26 cellular contexts compared by ENCODE assay signal in the genomic region with DNA sequence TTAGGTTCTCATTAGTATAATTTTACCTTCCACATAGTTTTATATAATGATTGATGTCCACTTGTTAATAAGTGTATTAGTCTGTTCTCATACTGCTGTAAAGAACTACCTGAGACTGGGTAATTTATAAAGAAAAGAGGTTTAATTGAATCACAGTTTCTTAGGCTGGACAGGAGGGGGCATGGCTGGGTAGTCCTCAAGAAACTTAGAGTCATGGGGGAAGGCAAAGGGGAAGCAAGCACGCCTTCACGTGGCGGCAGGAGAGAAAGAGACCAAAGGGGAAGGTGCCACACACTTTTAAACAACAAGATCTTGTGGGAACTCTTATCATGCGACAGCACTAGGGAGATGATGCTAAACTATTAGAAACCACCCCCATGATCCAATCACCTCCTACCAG. TPM values are rescaled to one million over a fixed set of nuclear protein-coding genes. Genes with fewer than 3 reads are reported as not detected.
DNase-seq lines count a peak whose midpoint lies in the region; ATAC-seq and TF ChIP-seq lines count a peak whose summit lies in the region.
"Had no signal": no experiment of that assay in that cellular context is flagged by ENCODE, and none has a peak within 500 bp of the region (broad histone marks: within the 10 kb centered on the region; RNA-seq: fewer than 3 reads in every experiment).

No MANE protein-coding gene starts in this region.

- H3K18ac ChIP-seq in H9 (ENCODE audit: insufficient read length, low read depth, low read length): no peak overlapping the region

- no peak overlapping the region for H4K8ac ChIP-seq in H9 (replicated peaks; ENCODE audit: insufficient read length, low read depth, low read length)

- no peak overlapping the region for H2BK5ac ChIP-seq in H9 (ENCODE audit: insufficient read length, low read length)

- no peak overlapping the region for H2BK15ac ChIP-seq in H9 (ENCODE audit: low read depth, low read length)

- no peak overlapping the region for H2AK5ac ChIP-seq in H9 (ENCODE audit: insufficient read length, low read length)

- no peak overlapping the region for H3K23ac ChIP-seq in H9 (ENCODE audit: insufficient read length, low read depth, low read length)

- no peaks in the 10 kb centered on the region for H4K20me1 ChIP-seq in H9 (ENCODE audit: control insufficient read depth, insufficient read depth, insufficient read length)
- H4K20me1 ChIP-seq: BLaER1 had no signal

- H3K4me3 Mint-ChIP-seq in H9: no peak overlapping the region
- H3K4me3 Mint-ChIP-seq in WTC11: no peak overlapping the region
- H3K4me3 Mint-ChIP-seq: CD4-positive, CD25-positive, alpha-beta regulatory T cell; HFFc6 had no signal

- H3K4me3 ChIP-seq in lower leg skin (ENCODE audit: low read depth, poor library complexity, severe bottlenecking): no peak overlapping the region
- H3K4me3 ChIP-seq: BLaER1, GM12878, HAP-1 had no signal

- CTCF ChIA-PET in WTC11 (lab: Charles Lee): no interaction called here

- H4K91ac ChIP-seq in H9 (ENCODE audit: insufficient read length, low read depth, low read length): no peak overlapping the region

- H2AFZ ChIP-seq in H9 (ENCODE audit: low read length): no peak overlapping the region

- POLR2A ChIA-PET in WTC11 (lab: Charles Lee): no interaction called here

- no peak overlapping the region for H3K27ac ChIP-seq in H9 (ENCODE audit: insufficient read length, low read depth, low read length)
- H3K27ac ChIP-seq: BLaER1, RWPE1 had no signal

- DNase-seq in H9: peak; percentile 67
- peak; percentile 41 for DNase-seq in WTC11 (ENCODE audit: low spot score)
- DNase-seq in iPS DF 19.7 (ENCODE audit: low read depth, low spot score): peak; percentile 17
- DNase-seq in posterior vena cava (ENCODE audit: low spot score): no peak
- no peak for DNase-seq in cortex of kidney (lab: John Stamatoyannopoulos, UW)
- DNase-seq in lower leg skin (ENCODE audit: low spot score in 2 of 2): no peak
- DNase-seq: CD4-positive, CD25-positive, alpha-beta regulatory T cell; COR-L47; DMS53; GDM1; HFFc6; NCI-H1048; NCI-H1417; NCI-H1694; NCI-H2029 treated with DMSO at 0.1 percent for 48 hours; NCI-H446 treated with DMSO at 0.1 percent for 48 hours; NCI-H526; NCI-H82; NK-92 treated with Interleukin-12 subunit alpha and Interleukin-12 subunit beta, amount 100 ng/mL, for 24 hours; SHP77 had no signal

- no peaks in the 10 kb centered on the region for H3K23me2 ChIP-seq in H9 (ENCODE audit: insufficient read length, low read depth, low read length, poor library complexity, severe bottlenecking)

- TF ChIP-seq CTCF in H9 (conservative IDR thresholded peaks at IDR 0.05): peak; percentile 56; the same call in 2 of the 3 replicates
- no peak for TF ChIP-seq CTCF in WTC11 (IDR thresholded peaks at IDR 0.05)
- TF ChIP-seq CTCF in lower leg skin (IDR thresholded peaks at IDR 0.05): no peak

- H3K9me3 Mint-ChIP-seq in H9: no peaks in the 10 kb centered on the region
- peaks cover 10% of the 10 kb centered on the region; the same call in 1 of the 2 replicates for H3K9me3 Mint-ChIP-seq in WTC11
- H3K9me3 Mint-ChIP-seq: CD4-positive, CD25-positive, alpha-beta regulatory T cell; HFFc6 had no signal

- no peak for TF ChIP-seq POLR2A in lower leg skin (IDR thresholded peaks at IDR 0.05)

- H3K4me2 ChIP-seq in H9 (ENCODE audit: insufficient read depth, insufficient read length, low read length): no peak overlapping the region
- H3K4me2 ChIP-seq: BLaER1 had no signal

- no peaks in the 10 kb centered on the region for H3K9me3 ChIP-seq in H9 (ENCODE audit: control insufficient read depth, low read depth, low read length)
- H3K9me3 ChIP-seq: BLaER1, HAP-1 had no signal

- H3K56ac ChIP-seq in H9 (ENCODE audit: insufficient read length, low read depth, low read length): no peak overlapping the region

- H3T11ph ChIP-seq in H9 (ENCODE audit: low read length): no peak overlapping the region

- peak overlapping the region in 2 of 3 experiments; percentile 11 to 38; a peak in 2 of 7 replicates for H3K27ac Mint-ChIP-seq in H9
- peak overlapping the region; percentile 73; the same call in 1 of the 2 replicates for H3K27ac Mint-ChIP-seq in WTC11
- H3K27ac Mint-ChIP-seq: HFFc6 had no signal

- no peak overlapping the region for H2BK120ac ChIP-seq in H9 (ENCODE audit: low read depth, low read length, poor library complexity, severe bottlenecking)

- H3K79me1 ChIP-seq in H9 (ENCODE audit: insufficient read depth, low read depth, low read length, poor library complexity, severe bottlenecking): no peaks in the 10 kb centered on the region

- intact Hi-C loops in posterior vena cava (cut with DNase I): no loop called here
- intact Hi-C loops in lower leg skin (cut with DNase I; ENCODE audit: low total_unique reads): no loop called here

- H2BK20ac ChIP-seq in H9 (ENCODE audit: low read depth, low read length, poor library complexity, severe bottlenecking): no peak overlapping the region

- H3K4me1 Mint-ChIP-seq in H9 (peaks cover 4 to 11% of the 10 kb centered on the region in 2 experiments), WTC11 (peaks cover 16% of the 10 kb centered on the region)

- WGBS in H9 (ENCODE audit: extremely low coverage, insufficient read length, low lambda C conversion rate): no CpG with 5 or more reads among the region's 4 CpGs
- 82% methylated on average over 4 of the region's 4 CpGs for WGBS in lower leg skin, 2 donors

- no peak overlapping the region for H3K9ac ChIP-seq in H9 (ENCODE audit: extremely low read depth, insufficient read length, low read length)
- H3K9ac ChIP-seq: BLaER1 had no signal

- H3K27me3 Mint-ChIP-seq in H9 (ENCODE audit: low read depth): no peaks in the 10 kb centered on the region
- H3K27me3 Mint-ChIP-seq in WTC11 (ENCODE audit: low read depth): no peaks in the 10 kb centered on the region
- H3K27me3 Mint-ChIP-seq: CD4-positive, CD25-positive, alpha-beta regulatory T cell had no signal

- H2BK12ac ChIP-seq in H9 (ENCODE audit: insufficient read length, low read depth, low read length): no peak overlapping the region

- H3K4ac ChIP-seq in H9 (ENCODE audit: low read depth, low read length): no peak overlapping the region

- no peaks in the 10 kb centered on the region; the same call in 1 of the 2 replicates for H3K79me2 ChIP-seq in H9 (ENCODE audit: insufficient read depth, low read length)

- H3K27me3 ChIP-seq in H9 (ENCODE audit: insufficient read depth, low read length): no peaks in the 10 kb centered on the region
- H3K27me3 ChIP-seq: BLaER1 had no signal

- peak; percentile 100 for ATAC-seq in WTC11
- ATAC-seq in HG03521 (IDR thresholded peaks at IDR 0.05; ENCODE audit: unreplicated experiment): no peak
- ATAC-seq: GM12878, Panc1 had no signal

- H3K4me1 ChIP-seq in H9 (ENCODE audit: insufficient read depth, low read length): no peaks in the 10 kb centered on the region; the same call in 1 of the 2 replicates
- H3K4me1 ChIP-seq: BLaER1, HAP-1 had no signal

- H3K14ac ChIP-seq in H9 (ENCODE audit: insufficient read depth, low read length): no peak overlapping the region

- peaks cover 0 to 18% (median 5%) of the 10 kb centered on the region in 3 experiments; a peak in 5 of 7 replicates for H3K36me3 Mint-ChIP-seq in H9 (ENCODE audit: insufficient read depth in 1 of 3, low read depth in 3 of 3)
- H3K36me3 Mint-ChIP-seq in WTC11: peaks cover 13% of the 10 kb centered on the region

- no peak overlapping the region for H4K5ac ChIP-seq in H9 (ENCODE audit: insufficient read length, low read depth, low read length)

TF ChIP-seq in WTC11, 78 proteins besides CTCF, POLR2A, EP300 and RAD21 (continues in another document):
- TF ChIP-seq SMAD4 (CRISPR knock-in tag; IDR thresholded peaks at IDR 0.05) (no peak), NFE2L1 (CRISPR knock-in tag; IDR thresholded peaks at IDR 0.05) (no peak)
- TF ChIP-seq, protein P1, sequence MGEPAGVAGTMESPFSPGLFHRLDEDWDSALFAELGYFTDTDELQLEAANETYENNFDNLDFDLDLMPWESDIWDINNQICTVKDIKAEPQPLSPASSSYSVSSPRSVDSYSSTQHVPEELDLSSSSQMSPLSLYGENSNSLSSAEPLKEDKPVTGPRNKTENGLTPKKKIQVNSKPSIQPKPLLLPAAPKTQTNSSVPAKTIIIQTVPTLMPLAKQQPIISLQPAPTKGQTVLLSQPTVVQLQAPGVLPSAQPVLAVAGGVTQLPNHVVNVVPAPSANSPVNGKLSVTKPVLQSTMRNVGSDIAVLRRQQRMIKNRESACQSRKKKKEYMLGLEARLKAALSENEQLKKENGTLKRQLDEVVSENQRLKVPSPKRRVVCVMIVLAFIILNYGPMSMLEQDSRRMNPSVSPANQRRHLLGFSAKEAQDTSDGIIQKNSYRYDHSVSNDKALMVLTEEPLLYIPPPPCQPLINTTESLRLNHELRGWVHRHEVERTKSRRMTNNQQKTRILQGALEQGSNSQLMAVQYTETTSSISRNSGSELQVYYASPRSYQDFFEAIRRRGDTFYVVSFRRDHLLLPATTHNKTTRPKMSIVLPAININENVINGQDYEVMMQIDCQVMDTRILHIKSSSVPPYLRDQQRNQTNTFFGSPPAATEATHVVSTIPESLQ (CRISPR knock-in tag; IDR thresholded peaks at IDR 0.05): no peak
- TF ChIP-seq, protein P2, sequence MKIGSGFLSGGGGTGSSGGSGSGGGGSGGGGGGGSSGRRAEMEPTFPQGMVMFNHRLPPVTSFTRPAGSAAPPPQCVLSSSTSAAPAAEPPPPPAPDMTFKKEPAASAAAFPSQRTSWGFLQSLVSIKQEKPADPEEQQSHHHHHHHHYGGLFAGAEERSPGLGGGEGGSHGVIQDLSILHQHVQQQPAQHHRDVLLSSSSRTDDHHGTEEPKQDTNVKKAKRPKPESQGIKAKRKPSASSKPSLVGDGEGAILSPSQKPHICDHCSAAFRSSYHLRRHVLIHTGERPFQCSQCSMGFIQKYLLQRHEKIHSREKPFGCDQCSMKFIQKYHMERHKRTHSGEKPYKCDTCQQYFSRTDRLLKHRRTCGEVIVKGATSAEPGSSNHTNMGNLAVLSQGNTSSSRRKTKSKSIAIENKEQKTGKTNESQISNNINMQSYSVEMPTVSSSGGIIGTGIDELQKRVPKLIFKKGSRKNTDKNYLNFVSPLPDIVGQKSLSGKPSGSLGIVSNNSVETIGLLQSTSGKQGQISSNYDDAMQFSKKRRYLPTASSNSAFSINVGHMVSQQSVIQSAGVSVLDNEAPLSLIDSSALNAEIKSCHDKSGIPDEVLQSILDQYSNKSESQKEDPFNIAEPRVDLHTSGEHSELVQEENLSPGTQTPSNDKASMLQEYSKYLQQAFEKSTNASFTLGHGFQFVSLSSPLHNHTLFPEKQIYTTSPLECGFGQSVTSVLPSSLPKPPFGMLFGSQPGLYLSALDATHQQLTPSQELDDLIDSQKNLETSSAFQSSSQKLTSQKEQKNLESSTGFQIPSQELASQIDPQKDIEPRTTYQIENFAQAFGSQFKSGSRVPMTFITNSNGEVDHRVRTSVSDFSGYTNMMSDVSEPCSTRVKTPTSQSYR (CRISPR knock-in tag; IDR thresholded peaks at IDR 0.05): no peak

RNA-seq across cellular contexts. Expression of gene DZIP3, which starts 19.2 kb away (rescaled TPM):
- 22.1 and 24.1 TPM in 2 replicates for total RNA-seq in H9 (2021)
- 25.3 to 28.7 TPM (median 27.6 TPM) in 3 replicates for total RNA-seq in WTC11 (2021)
- 10 to 100 TPM; 11.8 to 19.5 TPM for total RNA-seq in posterior vena cava
- total RNA-seq in lower leg skin: 1 to 10 TPM; 2.0 to 4.5 (median 2.8) TPM

RNA-seq across cellular contexts. Expression of gene CIP2A, which starts 19.5 kb away (rescaled TPM):
- total RNA-seq in H9 (2021) (34.2 and 38.8 TPM in 2 replicates), WTC11 (2021) (29.3 to 32.8 TPM (median 32.0 TPM) in 3 replicates), posterior vena cava (1 to 10 TPM; 2.9 to 3.5 TPM), lower leg skin (1 to 10 TPM in 3 of 4 donors, under 1 TPM in 1; 0.84 to 2.2 (median 1.3) TPM)

Comparison
In these comparisons a context has a peak if more than half of its experiments do, and no peak if none do; other contexts are left out.
1. DNase-seq: peak in H9 (single experiment), WTC11 (single experiment) and iPS DF 19.7 (single experiment); none in posterior vena cava (single experiment), cortex of kidney (single experiment) and lower leg skin (0 of 2).